9 cellular contexts compared by ENCODE assay signal in genomic region chr20:56630086-56630493, GRCh38. TPM values are rescaled to one million over a fixed set of nuclear protein-coding genes. Genes with fewer than 3 reads are reported as not detected.
A peak's percentile ranks its signal among the peaks of the same experiment; 100 is the strongest.
DNase-seq lines count a peak whose midpoint lies in the region; ATAC-seq and TF ChIP-seq lines count a peak whose summit lies in the region.
"Had no signal": no experiment of that assay in that cellular context is flagged by ENCODE, and none has a peak within 500 bp of the region (broad histone marks: within the 10 kb centered on the region; RNA-seq: fewer than 3 reads in every experiment).

No MANE protein-coding gene starts in this region.

- H3K79me2 ChIP-seq in smooth muscle cell (ENCODE audit: low read depth) = no peaks in the 10 kb centered on the region

- H3K27ac ChIP-seq in HUES6 (ENCODE audit: low read depth, low read length) (peak overlapping the region; percentile 89; the same call in 1 of the 2 replicates), left ventricle myocardium inferior (replicated peaks) (no peak overlapping the region), smooth muscle cell (ENCODE audit: low read depth) (no peak overlapping the region)
- H3K27ac ChIP-seq: neutrophil had no signal

- H3K27me3 Mint-ChIP-seq in Caco-2 (ENCODE audit: insufficient read depth, unreplicated experiment) = no peaks in the 10 kb centered on the region

- H3K36me3 Mint-ChIP-seq in Caco-2 (ENCODE audit: insufficient read depth, unreplicated experiment) = peaks cover 61% of the 10 kb centered on the region

- H3K27me3 ChIP-seq in Caco-2 (replicated peaks; ENCODE audit: control insufficient read depth, insufficient read depth, low read length) (no peaks in the 10 kb centered on the region), HUES6 (ENCODE audit: control insufficient read depth, insufficient read depth, low read length) (peaks cover 65% of the 10 kb centered on the region), left ventricle myocardium inferior (ENCODE audit: low read depth) (peaks cover 100% of the 10 kb centered on the region), smooth muscle cell (ENCODE audit: low read depth) (peaks cover 98% of the 10 kb centered on the region)

- H3F3A ChIP-seq in smooth muscle cell (ENCODE audit: low read depth) = no peaks in the 10 kb centered on the region

- no peaks in the 10 kb centered on the region for H3K9me3 Mint-ChIP-seq in Caco-2 (ENCODE audit: unreplicated experiment)

- POLR2A ChIA-PET in Caco-2 (lab: Charles Lee) = interaction anchor here (0.5 to 2.9 kb wide), 4 partner anchors 9 to 1103 kb away, joined by 3 to 26 read pairs (median 9); no protein-coding TSS in a partner anchor

- DNase-seq in Caco-2 (peak; percentile 94 to 95), left ventricle myocardium inferior (no peak), smooth muscle cell (lab: John Stamatoyannopoulos, UW; ENCODE audit: unreplicated experiment) (no peak), NCI-H1417 treated with DMSO at 0.1 percent for 48 hours (lab: John Stamatoyannopoulos, UW) (no peak)
- DNase-seq in activated T-cell treated with anti-CD3 and anti-CD28 coated beads, Interleukin-2, amount 50 U/mL, for 48 hours = peak; percentile 37 to 53
- no peak for DNase-seq in stimulated activated CD4-positive, alpha-beta T cell treated with anti-CD3 and anti-CD28 coated beads, Interleukin-2, amount 100 ng/mL, for 48 hours

- peaks cover 6% of the 10 kb centered on the region for H3K4me1 Mint-ChIP-seq in Caco-2 (ENCODE audit: low read depth, unreplicated experiment)

- peak overlapping the region; percentile 90 for H3K9ac ChIP-seq in HUES6 (ENCODE audit: low read length)
- no peak overlapping the region for H3K9ac ChIP-seq in smooth muscle cell (ENCODE audit: low read depth)

- peak overlapping the region; percentile 90 for H2AFZ ChIP-seq in smooth muscle cell (ENCODE audit: low read depth)

- no TSS peak for BruUV-seq in Caco-2 (replicated peaks; lab: Mats Ljungman, UMichigan)

- CTCF ChIA-PET in Caco-2 (lab: Charles Lee) = interaction anchor here (0.5 to 3.3 kb wide), 21 partner anchors 13 to 431 kb away, joined by 3 to 23 read pairs (median 3); no protein-coding TSS in a partner anchor

- H3K9me3 ChIP-seq in Caco-2 = no peaks in the 10 kb centered on the region
- no peaks in the 10 kb centered on the region for H3K9me3 ChIP-seq in HUES6 (ENCODE audit: control insufficient read depth, insufficient read depth, low read depth, low read length)
- H3K9me3 ChIP-seq in left ventricle myocardium inferior (replicated peaks) = no peaks in the 10 kb centered on the region
- no peaks in the 10 kb centered on the region for H3K9me3 ChIP-seq in smooth muscle cell (replicated peaks; ENCODE audit: low read depth)
- H3K9me3 ChIP-seq: neutrophil had no signal

- H3K4me3 ChIP-seq in Caco-2 (ENCODE audit: low read depth, low read length) = peak overlapping the region; percentile 75
- peak overlapping the region; percentile 95 for H3K4me3 ChIP-seq in HUES6 (ENCODE audit: low read depth, low read length)
- H3K4me3 ChIP-seq in left ventricle myocardium inferior = peak overlapping the region; percentile 68
- H3K4me3 ChIP-seq in smooth muscle cell = peak overlapping the region; percentile 71

- ATAC-seq in GM18519 (IDR thresholded peaks at IDR 0.05; ENCODE audit: low FRiP score, unreplicated experiment) = no peak

- peak; percentile 95 to 96 for TF ChIP-seq CTCF in Caco-2 (IDR thresholded peaks at IDR 0.05; ENCODE audit: insufficient read depth in 1 of 2, low read depth in 1 of 2, low read length in 1 of 2, severe bottlenecking in 1 of 2, unreplicated experiment in 1 of 2)
- peak; percentile 43 for TF ChIP-seq CTCF in left ventricle myocardium inferior (IDR thresholded peaks at IDR 0.05; ENCODE audit: borderline replicate concordance)
- TF ChIP-seq CTCF in smooth muscle cell (IDR thresholded peaks at IDR 0.05; ENCODE audit: borderline replicate concordance, insufficient read depth, poor library complexity, severe bottlenecking) = peak; percentile 60

- peak overlapping the region; percentile 96 for H3K4me2 ChIP-seq in smooth muscle cell

- H3K4me3 Mint-ChIP-seq in Caco-2 (ENCODE audit: unreplicated experiment) = peak overlapping the region; percentile 79

- H3K36me3 ChIP-seq in Caco-2 (ENCODE audit: control insufficient read depth, insufficient read depth, low read length) = no peaks in the 10 kb centered on the region
- H3K36me3 ChIP-seq in HUES6 (ENCODE audit: control insufficient read depth, insufficient read depth, low read length) = peaks cover 32% of the 10 kb centered on the region
- H3K36me3 ChIP-seq in left ventricle myocardium inferior = no peaks in the 10 kb centered on the region
- H3K36me3 ChIP-seq in smooth muscle cell (ENCODE audit: low read depth) = no peaks in the 10 kb centered on the region
- H3K36me3 ChIP-seq: neutrophil had no signal

- peaks cover 6% of the 10 kb centered on the region; the same call in 1 of the 2 replicates for H3K4me1 ChIP-seq in Caco-2
- peaks cover 42% of the 10 kb centered on the region for H3K4me1 ChIP-seq in HUES6 (ENCODE audit: control insufficient read depth, insufficient read depth, low read length)
- H3K4me1 ChIP-seq in left ventricle myocardium inferior = peaks cover 63% of the 10 kb centered on the region
- H3K4me1 ChIP-seq in smooth muscle cell (ENCODE audit: low read depth) = peaks cover 47% of the 10 kb centered on the region

- 2% methylated on average over 37 of the region's 38 CpGs for WGBS in smooth muscle cell (ENCODE audit: low lambda C conversion rate)

- peak overlapping the region; percentile 64 for H3K27ac Mint-ChIP-seq in Caco-2 (ENCODE audit: unreplicated experiment)

- intact Hi-C loops in Caco-2 (cut with micrococcal nuclease; ENCODE audit: unreplicated experiment) = loop anchor here (5.0 kb wide), 1 partner anchor 122 kb away; no protein-coding TSS in a partner anchor
- intact Hi-C loops in left ventricle myocardium inferior (cut with micrococcal nuclease) = no loop called here

- peaks cover 17% of the 10 kb centered on the region for H4K20me1 ChIP-seq in smooth muscle cell (ENCODE audit: low read depth)

RNA-seq across cellular contexts. Expression of gene TFAP2C, which starts 1.0 kb away (rescaled TPM):
- total RNA-seq in Caco-2 (2022) (25.3 and 27.9 TPM in 2 replicates), left ventricle myocardium inferior (0.19 TPM), smooth muscle cell (3.4 and 5.8 TPM in 2 replicates)
- polyA plus RNA-seq in smooth muscle cell = 2.5 and 7.3 TPM in 2 replicates

Comparison
In these comparisons a context has a peak if more than half of its experiments do, and no peak if none do; other contexts are left out.
1. DNase-seq: peak in Caco-2 (2 of 2) and activated T-cell treated with anti-CD3 and anti-CD28 coated beads, Interleukin-2, amount 50 U/mL, for 48 hours (2 of 2); none in left ventricle myocardium inferior (single experiment), smooth muscle cell (single experiment), NCI-H1417 treated with DMSO at 0.1 percent for 48 hours (single experiment) and stimulated activated CD4-positive, alpha-beta T cell treated with anti-CD3 and anti-CD28 coated beads, Interleukin-2, amount 100 ng/mL, for 48 hours (0 of 2).
2. CTCF ChIP-seq: peak in every context shown above with its lines; median percentile 96 in Caco-2; 60 in smooth muscle cell; 43 in left ventricle myocardium inferior.
3. Peak in every context shown above with its lines, with median percentiles within 50 percentile points of each other: H3K4me3 ChIP-seq.